In genomic region chr20:32110727-32111126, GRCh38 we compare ENCODE assay signal across 1 cellular context.
TF ChIP-seq lines count a peak whose summit lies in the region.

No MANE protein-coding gene starts in this region.

TF ChIP-seq in HepG2, 621 proteins besides CTCF, POLR2A, EP300 and RAD21:
- TF ChIP-seq ETV5 (CRISPR knock-in tag; IDR thresholded peaks at IDR 0.05; ENCODE audit: borderline replicate concordance) (no peak), ZNF18 (CRISPR knock-in tag; IDR thresholded peaks at IDR 0.05; ENCODE audit: insufficient replicate concordance) (peak; percentile 29), ZNF790 (CRISPR knock-in tag; IDR thresholded peaks at IDR 0.05; ENCODE audit: borderline replicate concordance) (0 out of 2 replicates have a peak, but pooled peaks have one; percentile 31), AHDC1 (CRISPR knock-in tag; IDR thresholded peaks at IDR 0.05; ENCODE audit: borderline replicate concordance) (no peak), EED (CRISPR knock-in tag; IDR thresholded peaks at IDR 0.05) (no peak), MAFK (conservative IDR thresholded peaks at IDR 0.05 in 1 of 2, IDR thresholded peaks at IDR 0.05 in 1 of 2; ENCODE audit: low read length in 2 of 2) (peak; percentile 76 to 80), POGK (CRISPR knock-in tag; conservative IDR thresholded peaks at IDR 0.05) (0 out of 2 replicates have a peak, but pooled peaks have one; percentile 5), ZSCAN30 (CRISPR knock-in tag; IDR thresholded peaks at IDR 0.05) (0 out of 2 replicates have a peak, but pooled peaks have one; percentile 16), ZNF143 (CRISPR knock-in tag; IDR thresholded peaks at IDR 0.05) (peak; percentile 43; the same call in 1 of the 2 replicates), IRF2 (CRISPR knock-in tag; IDR thresholded peaks at IDR 0.05) (0 out of 2 replicates have a peak, but pooled peaks have one; percentile 8), MAFF (IDR thresholded peaks at IDR 0.05; ENCODE audit: low read depth, low read length) (peak; percentile 72), ZSCAN20 (CRISPR knock-in tag; IDR thresholded peaks at IDR 0.05; ENCODE audit: borderline replicate concordance) (0 out of 2 replicates have a peak, but pooled peaks have one; percentile 37), ZNF367 (CRISPR knock-in tag; IDR thresholded peaks at IDR 0.05; ENCODE audit: borderline replicate concordance) (no peak), YY1 (IDR thresholded peaks at IDR 0.05; ENCODE audit: insufficient read depth, insufficient replicate concordance, low read depth, low read length) (peak; percentile 9)
